23 cellular contexts compared by ENCODE assay signal in the genomic region with DNA sequence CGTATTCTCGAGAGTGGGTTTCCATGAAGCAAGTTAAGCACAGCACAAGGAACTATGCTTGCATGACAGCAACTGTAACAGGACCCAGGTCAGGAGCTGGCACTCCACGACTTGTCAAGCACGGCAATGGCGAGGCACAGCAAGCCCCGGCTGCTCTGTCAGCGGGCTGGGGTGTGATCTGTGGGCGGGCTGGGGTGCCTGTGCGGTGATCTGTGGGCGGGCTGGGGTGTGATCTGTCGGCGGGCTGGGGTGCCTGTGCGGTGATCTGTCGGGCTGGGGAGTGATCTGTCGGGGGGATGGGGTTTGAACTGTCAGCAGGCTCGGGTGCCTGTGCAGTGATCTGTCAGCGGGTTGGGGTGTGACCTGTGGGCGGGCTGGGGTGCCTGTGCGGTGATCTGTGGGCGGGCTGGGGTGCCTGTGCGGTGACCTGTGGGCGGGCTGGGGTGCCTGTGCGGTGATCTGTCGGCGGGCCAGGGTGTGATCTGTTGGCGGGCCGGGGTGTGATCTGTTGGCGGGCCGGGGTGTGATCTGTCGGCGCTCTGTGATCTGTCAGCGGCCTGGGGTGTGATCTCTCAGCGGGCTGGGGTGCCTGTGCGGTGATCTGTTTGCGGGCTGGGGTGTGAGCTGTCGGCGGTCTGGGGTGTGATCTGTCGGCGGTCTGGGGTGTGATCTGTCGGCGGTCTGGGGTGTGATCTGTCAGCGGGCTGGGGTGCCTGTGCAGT.
A peak's percentile ranks its signal among the peaks of the same experiment; 100 is the strongest.
DNase-seq lines count a peak whose midpoint lies in the region; ATAC-seq, FAIRE-seq and TF ChIP-seq lines count a peak whose summit lies in the region.
"Had no signal": no experiment of that assay in that cellular context is flagged by ENCODE, and none has a peak within 500 bp of the region (broad histone marks: within the 10 kb centered on the region; RNA-seq: fewer than 3 reads in every experiment).

No MANE protein-coding gene starts in this region.

- H3K4me3 ChIP-seq in BLaER1 treated with 17β-estradiol and CSF1 and Interleukin-3, amounts not matched to agents 10 nM and 100 nM, result no peak overlapping the region
- no peak overlapping the region for H3K4me3 ChIP-seq in kidney (ENCODE audit: low read length in 2 of 2)

- peaks cover 12% of the 10 kb centered on the region for H3K36me3 Mint-ChIP-seq in chondrocyte (ENCODE audit: low read depth)
- H3K36me3 Mint-ChIP-seq: activated CD8-positive, alpha-beta memory T cell treated with anti-CD3 and anti-CD28 coated beads, Interleukin-2, amount 10 ng/mL, durations not matched to agents 7 days and 5 days; activated naive CD4-positive, alpha-beta T cell treated with anti-CD3 and anti-CD28 coated beads, Interleukin-2, amount 10 ng/mL, durations not matched to agents 7 days and 5 days had no signal

- DNase-seq in chondrocyte (ENCODE audit: low spot score) (peak; percentile 85), kidney (peak; percentile 67), posterior vena cava (ENCODE audit: low spot score) (peak; percentile 78), SHP77 treated with DMSO at 0.1 percent for 48 hours (lab: John Stamatoyannopoulos, UW) (no peak), retina (no peak)
- DNase-seq: activated CD4-positive, alpha-beta T cell treated with anti-CD3 and anti-CD28 coated beads, Interleukin-2, amount 50 U/mL, for 1 hour; activated CD8-positive, alpha-beta memory T cell treated with anti-CD3 and anti-CD28 coated beads, Interleukin-2, amount 10 ng/mL, durations not matched to agents 7 days and 5 days; activated naive CD4-positive, alpha-beta T cell treated with anti-CD3 and anti-CD28 coated beads, Interleukin-2, amount 10 ng/mL, durations not matched to agents 7 days and 5 days; activated T-cell treated with anti-CD3 and anti-CD28 coated beads, Interleukin-2, amount 50 U/mL, for 72 hours; amniotic stem cell; cortex of kidney; NCI-H1048; NCI-H1930; substantia nigra; T1000 had no signal

- no peaks in the 10 kb centered on the region; a peak in 1 of 22 replicates for H4K20me1 ChIP-seq in BLaER1 treated with 17β-estradiol and CSF1 and Interleukin-3, amounts not matched to agents 10 nM and 100 nM

- peaks cover 0 to 11% (median 6%) of the 10 kb centered on the region in 11 experiments; a peak in 4 of 22 replicates for H3K9me3 ChIP-seq in BLaER1 treated with 17β-estradiol and CSF1 and Interleukin-3, amounts not matched to agents 10 nM and 100 nM (replicated peaks in 1 of 11)
- no peaks in the 10 kb centered on the region for H3K9me3 ChIP-seq in kidney (ENCODE audit: control insufficient read depth in 1 of 2, low read length in 2 of 2)

- no peak overlapping the region for H3K4me3 Mint-ChIP-seq in chondrocyte (ENCODE audit: unreplicated experiment)
- H3K4me3 Mint-ChIP-seq: activated CD8-positive, alpha-beta memory T cell treated with anti-CD3 and anti-CD28 coated beads, Interleukin-2, amount 10 ng/mL, durations not matched to agents 7 days and 5 days; activated naive CD4-positive, alpha-beta T cell treated with anti-CD3 and anti-CD28 coated beads, Interleukin-2, amount 10 ng/mL, durations not matched to agents 7 days and 5 days; activated T-cell treated with anti-CD3 and anti-CD28 coated beads, Interleukin-2, amount 50 U/mL, for 72 hours; mesothelial cell of epicardium; nephron; WTC11 had no signal

- H3K27me3 ChIP-seq in BLaER1 treated with 17β-estradiol and CSF1 and Interleukin-3, amounts not matched to agents 10 nM and 100 nM, result peaks cover 0 to 16% (median 4%) of the 10 kb centered on the region in 11 experiments; a peak in 8 of 22 replicates

- H3K4me2 ChIP-seq in BLaER1 treated with 17β-estradiol and CSF1 and Interleukin-3, amounts not matched to agents 10 nM and 100 nM, result peak overlapping the region; percentile 0 to 90 (median 69); a peak in 20 of 22 replicates

- no peaks in the 10 kb centered on the region for H3K27me3 Mint-ChIP-seq in chondrocyte (ENCODE audit: low read depth)
- H3K27me3 Mint-ChIP-seq: activated CD8-positive, alpha-beta memory T cell treated with anti-CD3 and anti-CD28 coated beads, Interleukin-2, amount 10 ng/mL, durations not matched to agents 7 days and 5 days; activated naive CD4-positive, alpha-beta T cell treated with anti-CD3 and anti-CD28 coated beads, Interleukin-2, amount 10 ng/mL, durations not matched to agents 7 days and 5 days had no signal

- H3K27ac Mint-ChIP-seq in chondrocyte (ENCODE audit: unreplicated experiment), result no peak overlapping the region
- H3K27ac Mint-ChIP-seq: activated CD8-positive, alpha-beta memory T cell treated with anti-CD3 and anti-CD28 coated beads, Interleukin-2, amount 10 ng/mL, durations not matched to agents 7 days and 5 days; activated naive CD4-positive, alpha-beta T cell treated with anti-CD3 and anti-CD28 coated beads, Interleukin-2, amount 10 ng/mL, durations not matched to agents 7 days and 5 days; activated T-cell treated with anti-CD3 and anti-CD28 coated beads, Interleukin-2, amount 50 U/mL, for 72 hours; mesothelial cell of epicardium; nephron; WTC11 had no signal

- H3K4me1 ChIP-seq in BLaER1 treated with 17β-estradiol and CSF1 and Interleukin-3, amounts not matched to agents 10 nM and 100 nM, result peaks cover 14 to 47% (median 38%) of the 10 kb centered on the region in 10 experiments
- no peaks in the 10 kb centered on the region for H3K4me1 ChIP-seq in kidney (ENCODE audit: control insufficient read depth in 1 of 2, insufficient read depth in 1 of 2, low read depth in 1 of 2, low read length in 2 of 2)

- FAIRE-seq in kidney (lab: Jason Lieb, UNC), result no peak
- FAIRE-seq: bronchial epithelial cell had no signal

- ATAC-seq in GM18520 (IDR thresholded peaks at IDR 0.05; ENCODE audit: unreplicated experiment) (no peak), HG03565 (IDR thresholded peaks at IDR 0.05; ENCODE audit: unreplicated experiment) (no peak)
- ATAC-seq: activated CD8-positive, alpha-beta memory T cell treated with anti-CD3 and anti-CD28 coated beads, Interleukin-2, amount 10 ng/mL, durations not matched to agents 7 days and 5 days; activated T-cell treated with anti-CD3 and anti-CD28 coated beads, Interleukin-2, amount 50 U/mL, for 72 hours; WTC11 had no signal

- no peak overlapping the region for H3K9ac ChIP-seq in BLaER1 treated with 17β-estradiol and CSF1 and Interleukin-3, amounts not matched to agents 10 nM and 100 nM
- H3K9ac ChIP-seq in kidney (ENCODE audit: low read length in 2 of 2), result no peak overlapping the region

- H3K27ac ChIP-seq in BLaER1 treated with 17β-estradiol and CSF1 and Interleukin-3, amounts not matched to agents 10 nM and 100 nM, result no peak overlapping the region
- no peak overlapping the region for H3K27ac ChIP-seq in kidney (ENCODE audit: low read depth in 2 of 2, low read length in 2 of 2)
- H3K27ac ChIP-seq: C4-2B had no signal

- H3K4me1 Mint-ChIP-seq in chondrocyte (ENCODE audit: low read depth), result no peaks in the 10 kb centered on the region
- H3K4me1 Mint-ChIP-seq: activated CD8-positive, alpha-beta memory T cell treated with anti-CD3 and anti-CD28 coated beads, Interleukin-2, amount 10 ng/mL, durations not matched to agents 7 days and 5 days; activated naive CD4-positive, alpha-beta T cell treated with anti-CD3 and anti-CD28 coated beads, Interleukin-2, amount 10 ng/mL, durations not matched to agents 7 days and 5 days had no signal

- H3K36me3 ChIP-seq in BLaER1 treated with 17β-estradiol and CSF1 and Interleukin-3, amounts not matched to agents 10 nM and 100 nM, result peaks cover 13 to 29% (median 21%) of the 10 kb centered on the region in 11 experiments; a peak in 21 of 22 replicates
- H3K36me3 ChIP-seq in kidney (ENCODE audit: control insufficient read depth in 1 of 2, insufficient read depth in 2 of 2, low read length in 2 of 2), result peaks cover 0 to 2% of the 10 kb centered on the region in 2 donors

- intact Hi-C loops in kidney (cut with DNase I) (no loop called here), posterior vena cava (cut with DNase I) (loop anchor here in 1 of 2 donors (5.0 kb wide), 1 partner anchor 433 kb away; a partner anchor contains a TSS)

- TF ChIP-seq CTCF in chondrocyte (IDR thresholded peaks at IDR 0.05), result no peak
- no peak for TF ChIP-seq CTCF in kidney (IDR thresholded peaks at IDR 0.05; ENCODE audit: borderline replicate concordance, extremely low read depth, insufficient read depth)

- H3K9me3 Mint-ChIP-seq in chondrocyte (ENCODE audit: low read depth), result no peaks in the 10 kb centered on the region
- H3K9me3 Mint-ChIP-seq: activated naive CD4-positive, alpha-beta T cell treated with anti-CD3 and anti-CD28 coated beads, Interleukin-2, amount 10 ng/mL, durations not matched to agents 7 days and 5 days; activated T-cell treated with anti-CD3 and anti-CD28 coated beads, Interleukin-2, amount 50 U/mL, for 72 hours; mesothelial cell of epicardium; WTC11 had no signal

Comparison
In these comparisons a context has a peak if more than half of its experiments do, and no peak if none do; other contexts are left out.
1. DNase-seq: peak in chondrocyte (single experiment), kidney (single experiment) and posterior vena cava (single experiment); none in SHP77 treated with DMSO at 0.1 percent for 48 hours (single experiment) and retina (single experiment).